ENCODE assay signal across 8 cellular contexts in genomic region chr6:7154341-7155139, GRCh38. TPM values are rescaled to one million over a fixed set of nuclear protein-coding genes. Genes with fewer than 3 reads are reported as not detected.
A peak's percentile ranks its signal among the peaks of the same experiment; 100 is the strongest.
DNase-seq lines count a peak whose midpoint lies in the region; ATAC-seq, FAIRE-seq and TF ChIP-seq lines count a peak whose summit lies in the region.

No MANE protein-coding gene starts in this region.

- no TSS peak for BruUV-seq in HepG2 (replicated peaks; lab: Mats Ljungman, UMichigan)

- 78% methylated on average over 13 of the region's 13 CpGs for WGBS in liver
- WGBS in HepG2 (ENCODE audit: low lambda C conversion rate), result 93% methylated on average over 13 of the region's 13 CpGs

- no peak overlapping the region for H3K4me2 ChIP-seq in HepG2 (ENCODE audit: low read depth, low read length)

- H3K4me1 ChIP-seq in liver (ENCODE audit: control insufficient read depth in 4 of 4, insufficient read depth in 4 of 4, low read length in 3 of 4), result peaks cover 5 to 72% (median 47%) of the 10 kb centered on the region in 4 donors
- H3K4me1 ChIP-seq in HepG2 (ENCODE audit: insufficient read depth, low read length), result peaks cover 98% of the 10 kb centered on the region

- peaks cover 25% of the 10 kb centered on the region for H4K20me1 ChIP-seq in HepG2 (ENCODE audit: insufficient read depth, low read length)

- TF ChIP-seq CTCF in liver (IDR thresholded peaks at IDR 0.05; ENCODE audit: low read depth, low read length, missing input control) (no peak), HepG2 (CRISPR knock-in tag; IDR thresholded peaks at IDR 0.05) (no peak), endothelial cell (IDR thresholded peaks at IDR 0.05; ENCODE audit: unreplicated experiment) (no peak)
- TF ChIP-seq CTCF in activated CD8-positive, alpha-beta T cell treated with anti-CD3 and anti-CD28 coated beads for 36 hours (IDR thresholded peaks at IDR 0.05), result no peak

- TF ChIP-seq POLR2A in HepG2 (IDR thresholded peaks at IDR 0.05; ENCODE audit: insufficient read depth in 1 of 2, low read depth in 2 of 2, low read length in 2 of 2), result no peak

- H3K4me3 ChIP-seq in liver (ENCODE audit: low read depth in 1 of 3, low read length in 3 of 3) (no peak overlapping the region), HepG2 (replicated peaks in 1 of 3; ENCODE audit: insufficient read depth in 1 of 3, low read depth in 2 of 3, low read length in 3 of 3) (no peak overlapping the region)

- H3K27me3 Mint-ChIP-seq in activated CD8-positive, alpha-beta T cell treated with anti-CD3 and anti-CD28 coated beads for 36 hours, result no peaks in the 10 kb centered on the region
- H3K27me3 Mint-ChIP-seq in stimulated activated naive B cell treated with anti-CD40 and anti-IgM and Interleukin-4, amounts not matched to agents 10 μg/mL and 1 μg/mL and 100 μg/mL, for 72 hours, result no peaks in the 10 kb centered on the region
- peaks cover 2% of the 10 kb centered on the region for H3K27me3 Mint-ChIP-seq in endothelial cell (ENCODE audit: unreplicated experiment)

- in situ Hi-C loops in HepG2 (cut with HindIII; ENCODE audit: extremely low pct_ligation_motif_present, low pct_unique_long_range_greater_than_20kb), result no loop called here

- H3K9ac ChIP-seq in liver (ENCODE audit: low read depth in 1 of 2, low read length in 2 of 2), result no peak overlapping the region
- no peak overlapping the region for H3K9ac ChIP-seq in HepG2 (ENCODE audit: insufficient read depth, low read depth, low read length)

- CTCF ChIA-PET in HepG2 (lab: Yijun Ruan, JAX; ENCODE audit: low intra/inter-chr PET ratio, low total read pairs), result no interaction called here
- CTCF ChIA-PET in activated CD8-positive, alpha-beta T cell treated with anti-CD3 and anti-CD28 coated beads for 36 hours (lab: Charles Lee), result interaction anchor here (1.6 kb wide), 1 partner anchor 9 kb away, joined by 6 read pairs; no protein-coding TSS in a partner anchor

- FAIRE-seq in HepG2 (lab: Jason Lieb, UNC), result no peak

- intact Hi-C loops in HepG2 (cut with micrococcal nuclease; ENCODE audit: unreplicated experiment), result no loop called here
- intact Hi-C loops in activated CD8-positive, alpha-beta T cell treated with anti-CD3 and anti-CD28 coated beads for 36 hours (cut with micrococcal nuclease), result no loop called here

- no peak for TF ChIP-seq RAD21 in liver (IDR thresholded peaks at IDR 0.05)
- no peak for TF ChIP-seq RAD21 in HepG2 (CRISPR knock-in tag; IDR thresholded peaks at IDR 0.05)

- no peaks in the 10 kb centered on the region for H3K9me3 Mint-ChIP-seq in activated CD8-positive, alpha-beta T cell treated with anti-CD3 and anti-CD28 coated beads for 36 hours
- no peaks in the 10 kb centered on the region for H3K9me3 Mint-ChIP-seq in stimulated activated naive B cell treated with anti-CD40 and anti-IgM and Interleukin-4, amounts not matched to agents 10 μg/mL and 1 μg/mL and 100 μg/mL, for 72 hours
- no peaks in the 10 kb centered on the region for H3K9me3 Mint-ChIP-seq in endothelial cell (ENCODE audit: unreplicated experiment)

- POLR2A ChIA-PET in HepG2 (lab: Yijun Ruan, JAX), result interaction anchor here (0.9 to 1.7 kb wide), 2 partner anchors 8 to 42 kb away, joined by 3 read pairs; no protein-coding TSS in a partner anchor
- POLR2A ChIA-PET in activated CD8-positive, alpha-beta T cell treated with anti-CD3 and anti-CD28 coated beads for 36 hours (lab: Charles Lee), result interaction anchor here (0.9 to 1.9 kb wide), 8 partner anchors 13 to 67 kb away, joined by 3 to 7 read pairs (median 4); partner anchors contain the start of gene RREB1

- H3K27me3 ChIP-seq in liver (ENCODE audit: control insufficient read depth in 4 of 4, insufficient read depth in 4 of 4, low read length in 3 of 4), result no peaks in the 10 kb centered on the region
- H3K27me3 ChIP-seq in HepG2 (ENCODE audit: control insufficient read depth in 1 of 2, insufficient read depth in 2 of 2, low read length in 2 of 2), result no peaks in the 10 kb centered on the region

- H2AFZ ChIP-seq in HepG2 (ENCODE audit: low read length), result no peak overlapping the region

- H3K36me3 Mint-ChIP-seq in activated CD8-positive, alpha-beta T cell treated with anti-CD3 and anti-CD28 coated beads for 36 hours (ENCODE audit: low read depth), result peaks cover 20% of the 10 kb centered on the region
- H3K36me3 Mint-ChIP-seq in stimulated activated naive B cell treated with anti-CD40 and anti-IgM and Interleukin-4, amounts not matched to agents 10 μg/mL and 1 μg/mL and 100 μg/mL, for 72 hours, result peaks cover 10 to 22% of the 10 kb centered on the region in 2 donors
- peaks cover 6% of the 10 kb centered on the region for H3K36me3 Mint-ChIP-seq in endothelial cell (ENCODE audit: low read depth, unreplicated experiment)

- no peak for ATAC-seq in HepG2
- peak; percentile 64 for ATAC-seq in HG03135 (IDR thresholded peaks at IDR 0.05; ENCODE audit: unreplicated experiment)
- ATAC-seq in activated CD8-positive, alpha-beta T cell treated with anti-CD3 and anti-CD28 coated beads for 36 hours, result peak; percentile 77
- peak; percentile 91 to 94 for ATAC-seq in stimulated activated naive B cell treated with anti-CD40 and anti-IgM and Interleukin-4, amounts not matched to agents 10 μg/mL and 1 μg/mL and 100 μg/mL, for 72 hours (replicated peaks)

- H3K79me2 ChIP-seq in HepG2 (ENCODE audit: insufficient read depth, low read length), result peaks cover 100% of the 10 kb centered on the region

- TF ChIP-seq EP300 in HepG2 (IDR thresholded peaks at IDR 0.05; ENCODE audit: low read depth in 2 of 2, low read length in 2 of 2), result no peak
- TF ChIP-seq EP300 in HepG2 (CRISPR knock-in tag; IDR thresholded peaks at IDR 0.05; ENCODE audit: borderline replicate concordance), result no peak

- H3K36me3 ChIP-seq in liver (ENCODE audit: control insufficient read depth in 4 of 4, insufficient read depth in 3 of 4, low read depth in 1 of 4, low read length in 3 of 4), result no peaks in the 10 kb centered on the region
- peaks cover 3% of the 10 kb centered on the region in 2 experiments; a peak in 4 of 5 replicates for H3K36me3 ChIP-seq in HepG2 (replicated peaks in 1 of 2; ENCODE audit: control insufficient read depth in 1 of 2, insufficient read depth in 2 of 2, low read length in 2 of 2)

- H3K4me1 Mint-ChIP-seq in activated CD8-positive, alpha-beta T cell treated with anti-CD3 and anti-CD28 coated beads for 36 hours (ENCODE audit: low read depth), result peaks cover 84% of the 10 kb centered on the region
- peaks cover 61 to 98% of the 10 kb centered on the region in 2 donors for H3K4me1 Mint-ChIP-seq in stimulated activated naive B cell treated with anti-CD40 and anti-IgM and Interleukin-4, amounts not matched to agents 10 μg/mL and 1 μg/mL and 100 μg/mL, for 72 hours
- peaks cover 57% of the 10 kb centered on the region for H3K4me1 Mint-ChIP-seq in endothelial cell (ENCODE audit: unreplicated experiment)

- H3K27ac Mint-ChIP-seq in activated CD8-positive, alpha-beta T cell treated with anti-CD3 and anti-CD28 coated beads for 36 hours, result peak overlapping the region; percentile 87
- peak overlapping the region; percentile 96 for H3K27ac Mint-ChIP-seq in stimulated activated naive B cell treated with anti-CD40 and anti-IgM and Interleukin-4, amounts not matched to agents 10 μg/mL and 1 μg/mL and 100 μg/mL, for 72 hours
- H3K27ac Mint-ChIP-seq in endothelial cell (ENCODE audit: unreplicated experiment), result no peak overlapping the region

- DNase-seq in HepG2 (ENCODE audit: low spot score) (no peak), endothelial cell (ENCODE audit: low spot score) (no peak), NCI-H2227 treated with DMSO at 0.1 percent for 48 hours (lab: John Stamatoyannopoulos, UW) (no peak), pons (ENCODE audit: low spot score) (no peak)
- peak; percentile 69 for DNase-seq in activated CD8-positive, alpha-beta T cell treated with anti-CD3 and anti-CD28 coated beads for 36 hours
- DNase-seq in stimulated activated naive B cell treated with anti-CD40 and anti-IgM and Interleukin-4, amounts not matched to agents 10 μg/mL and 1 μg/mL and 100 μg/mL, for 72 hours, result peak; percentile 74

- peak overlapping the region; percentile 18 for H3K4me3 Mint-ChIP-seq in activated CD8-positive, alpha-beta T cell treated with anti-CD3 and anti-CD28 coated beads for 36 hours
- peak overlapping the region; percentile 54 to 62 for H3K4me3 Mint-ChIP-seq in stimulated activated naive B cell treated with anti-CD40 and anti-IgM and Interleukin-4, amounts not matched to agents 10 μg/mL and 1 μg/mL and 100 μg/mL, for 72 hours
- H3K4me3 Mint-ChIP-seq in endothelial cell (ENCODE audit: unreplicated experiment), result no peak overlapping the region

- peak overlapping the region; percentile 15 to 31 for H3K27ac ChIP-seq in liver (ENCODE audit: low read depth in 1 of 2, low read length in 2 of 2)
- H3K27ac ChIP-seq in HepG2 (ENCODE audit: extremely low read length, insufficient read depth, low read length), result no peak overlapping the region

- H3K9me3 ChIP-seq in liver (ENCODE audit: control insufficient read depth in 4 of 4, low read length in 3 of 4) (no peaks in the 10 kb centered on the region), HepG2 (ENCODE audit: low read length) (no peaks in the 10 kb centered on the region)

RNA-seq across cellular contexts. Expression of gene RREB1, which starts 46.8 kb away (rescaled TPM):
- total RNA-seq in liver (10 to 100 TPM; 22.8 to 28.9 TPM), HepG2 (2016; rRNA removed; fragmentation: Illumina TruSeq; extraction: Trizol) (23.2 and 23.4 TPM in 2 replicates), endothelial cell (ENCODE audit: unreplicated experiment) (57.6 TPM)
- polyA plus RNA-seq in liver (10 to 100 TPM; 10.1 to 11.8 TPM), HepG2 (2011; rRNA removed) (6.1 and 6.2 TPM in 2 replicates)
- 62.4 and 75.9 TPM in 2 replicates for total RNA-seq in HepG2 (2016; cell fraction: cytosol; rRNA removed; fragmentation: Illumina TruSeq; extraction: Trizol; ENCODE audit: low read depth)
- 21.2 and 23.3 TPM in 2 replicates for total RNA-seq in HepG2 (2016; cell fraction: insoluble cytoplasmic fraction; rRNA removed; fragmentation: Illumina TruSeq; extraction: Trizol)
- total RNA-seq in HepG2 (2016; cell fraction: membrane; rRNA removed; fragmentation: Illumina TruSeq; extraction: Trizol), result 33.9 and 40.6 TPM in 2 replicates
- 50.2 and 60.1 TPM in 2 replicates for total RNA-seq in HepG2 (2016; cell fraction: nucleus; rRNA removed; fragmentation: Illumina TruSeq; extraction: Trizol)
- polyA plus RNA-seq in HepG2 (2011; cell fraction: cytosol; rRNA removed), result 3.7 and 4.4 TPM in 2 replicates
- polyA plus RNA-seq in HepG2 (2011; cell fraction: nucleus; rRNA removed), result 24.2 and 27.1 TPM in 2 replicates
- polyA plus RNA-seq in HepG2 (2012), result 19.5 and 19.9 TPM in 2 replicates
- 0.71 and 1.1 TPM in 2 replicates for polyA plus RNA-seq in HepG2 (2016; cell fraction: cytosol; fragmentation: Illumina TruSeq; extraction: Trizol; ENCODE audit: low read depth)
- polyA plus RNA-seq in HepG2 (2016; cell fraction: insoluble cytoplasmic fraction; fragmentation: Illumina TruSeq; extraction: Trizol; ENCODE audit: low read depth), result 12.3 and 15.5 TPM in 2 replicates
- 1.6 and 2.2 TPM in 2 replicates for polyA plus RNA-seq in HepG2 (2016; cell fraction: membrane; fragmentation: Illumina TruSeq; extraction: Trizol; ENCODE audit: low read depth)
- 45.7 and 47.4 TPM in 2 replicates for polyA plus RNA-seq in HepG2 (2016; cell fraction: nucleus; fragmentation: Illumina TruSeq; extraction: Trizol; ENCODE audit: insufficient read depth, low read depth)
- polyA minus RNA-seq in HepG2 (2011; rRNA and poly(A)+ RNA removed; ENCODE audit: low replicate concordance), result 33.6 and 65.0 TPM in 2 replicates
- 27.1 and 37.4 TPM in 2 replicates for polyA minus RNA-seq in HepG2 (2011; cell fraction: cytosol; rRNA and poly(A)+ RNA removed)
- polyA minus RNA-seq in HepG2 (2011; cell fraction: nucleus; rRNA and poly(A)+ RNA removed), result 65.6 and 67.6 TPM in 2 replicates
- total RNA-seq in activated CD8-positive, alpha-beta T cell treated with anti-CD3 and anti-CD28 coated beads for 36 hours, result 10 to 100 TPM; 18.7 to 19.7 TPM

Comparison
In these comparisons a context has a peak if more than half of its experiments do, and no peak if none do; other contexts are left out.
1. DNase-seq: peak in activated CD8-positive, alpha-beta T cell treated with anti-CD3 and anti-CD28 coated beads for 36 hours (single experiment) and stimulated activated naive B cell treated with anti-CD40 and anti-IgM and Interleukin-4, amounts not matched to agents 10 μg/mL and 1 μg/mL and 100 μg/mL, for 72 hours (single experiment); none in HepG2 (single experiment), endothelial cell (single experiment), NCI-H2227 treated with DMSO at 0.1 percent for 48 hours (single experiment) and pons (single experiment).